In genomic region chr3:62164196-62164595, GRCh38 we compare ENCODE assay signal across 19 cellular contexts.
"Had no signal": no experiment of that assay in that cellular context is flagged by ENCODE, and none has a peak within 500 bp of the region (broad histone marks: within the 10 kb centered on the region; RNA-seq: fewer than 3 reads in every experiment).

No MANE protein-coding gene starts in this region.

- H3K4me3 ChIP-seq: esophagus muscularis mucosa, skin epidermis, testis, transverse colon had no signal

- ATAC-seq: effector memory CD8-positive, alpha-beta T cell; left colon; left ventricle myocardium superior; naive thymus-derived CD8-positive, alpha-beta T cell; sciatic nerve; stimulated activated naive B cell treated with anti-CD40 and anti-IgM and Interleukin-4, amounts not matched to agents 10 μg/mL and 1 μg/mL and 100 μg/mL, for 72 hours; stimulated activated naive CD8-positive, alpha-beta T cell treated with anti-CD3 and anti-CD28 coated beads, Interleukin-15, amount 100 ng/mL, for 72 hours had no signal

- H3K27me3 ChIP-seq: esophagus muscularis mucosa, testis, transverse colon had no signal

- H3K36me3 ChIP-seq: transverse colon had no signal

- H3K9me3 ChIP-seq: esophagus muscularis mucosa, testis, transverse colon had no signal

- DNase-seq: effector memory CD8-positive, alpha-beta T cell; foreskin fibroblast; head of caudate nucleus; hippocampal formation; left colon; left ventricle myocardium superior; mammary epithelial cell; naive thymus-derived CD8-positive, alpha-beta T cell; posterior cingulate gyrus; stimulated activated CD4-positive, alpha-beta T cell treated with anti-CD3 and anti-CD28 coated beads, Interleukin-2, amount 100 ng/mL, for 24 hours; stimulated activated CD4-positive, alpha-beta T cell treated with anti-CD3 and anti-CD28 coated beads, Interleukin-4, amount 100 ng/mL, for 4 hours; stimulated activated naive B cell treated with anti-CD40 and anti-IgM and Interleukin-4, amounts not matched to agents 10 μg/mL and 1 μg/mL and 100 μg/mL, for 72 hours; stimulated activated naive CD8-positive, alpha-beta T cell treated with anti-CD3 and anti-CD28 coated beads, Interleukin-15, amount 100 ng/mL, for 72 hours; testis; transverse colon had no signal

- H3K27ac ChIP-seq: epithelial cell of prostate, esophagus muscularis mucosa, skin epidermis, testis, transverse colon had no signal
